In the genomic region with DNA sequence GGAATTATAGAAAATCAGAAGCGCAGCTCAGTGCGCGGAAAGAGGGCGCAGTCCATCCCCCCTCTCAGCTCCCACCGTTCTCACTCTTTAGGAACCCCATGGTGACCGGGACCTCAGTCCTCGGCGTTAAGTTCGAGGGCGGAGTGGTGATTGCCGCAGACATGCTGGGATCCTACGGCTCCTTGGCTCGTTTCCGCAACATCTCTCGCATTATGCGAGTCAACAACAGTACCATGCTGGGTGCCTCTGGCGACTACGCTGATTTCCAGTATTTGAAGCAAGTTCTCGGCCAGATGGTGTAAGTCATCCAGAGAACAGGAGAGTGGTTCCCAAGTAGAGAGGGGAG, we compare ENCODE assay signal across 8 cellular contexts. TPM values are rescaled to one million over a fixed set of nuclear protein-coding genes. Genes with fewer than 3 reads are reported as not detected.
DNase-seq lines count a peak whose midpoint lies in the region; ATAC-seq, FAIRE-seq and TF ChIP-seq lines count a peak whose summit lies in the region.

No MANE protein-coding gene starts in this region.

- no peak for TF ChIP-seq CTCF in endothelial cell of umbilical vein (IDR thresholded peaks at IDR 0.05; ENCODE audit: extremely low read depth in 1 of 2, insufficient read depth in 1 of 2, low read depth in 1 of 2, low read length in 2 of 2)

- peaks cover 7% of the 10 kb centered on the region for H3K36me3 Mint-ChIP-seq in T-helper 17 cell (ENCODE audit: low read depth)

- H4K20me1 ChIP-seq in endothelial cell of umbilical vein (replicated peaks; ENCODE audit: control insufficient read depth, extremely low read depth, insufficient read depth, low read length) = no peaks in the 10 kb centered on the region

- H3K4me1 Mint-ChIP-seq in T-helper 17 cell = peaks cover 15% of the 10 kb centered on the region

- CTCF ChIA-PET in endothelial cell of umbilical vein (lab: Charles Lee) = interaction anchor here (1.1 to 3.7 kb wide), 6 partner anchors 13 to 118 kb away, joined by 3 to 21 read pairs (median 6); no protein-coding TSS in a partner anchor

- no TSS peak for BruUV-seq in endothelial cell of umbilical vein (replicated peaks; lab: Mats Ljungman, UMichigan)

- H3K27me3 ChIP-seq in H7 (ENCODE audit: control insufficient read depth, insufficient read depth, low read length) (no peaks in the 10 kb centered on the region), endothelial cell of umbilical vein (ENCODE audit: control insufficient read depth in 2 of 2, insufficient read depth in 2 of 2, low read length in 2 of 2) (no peaks in the 10 kb centered on the region), muscle layer of colon (ENCODE audit: control insufficient read depth in 1 of 2, insufficient read depth in 2 of 2, low read length in 2 of 2) (no peaks in the 10 kb centered on the region)

- intact Hi-C loops in endothelial cell of umbilical vein (cut with micrococcal nuclease) = loop anchor here (1.0 to 2.0 kb wide), 4 partner anchors 27 to 119 kb away; a partner anchor contains a TSS

- peak overlapping the region; percentile 79 for H3K27ac ChIP-seq in endothelial cell of umbilical vein (ENCODE audit: insufficient read depth, low read depth, low read length)
- H3K27ac ChIP-seq in muscle layer of colon (ENCODE audit: low read depth, low read length) = peak overlapping the region; percentile 84
- peak overlapping the region; percentile 85 for H3K27ac ChIP-seq in urinary bladder (ENCODE audit: low read depth)

- ATAC-seq in T-helper 17 cell = peak; percentile 4
- no peak for ATAC-seq in GM21360 (IDR thresholded peaks at IDR 0.05; ENCODE audit: unreplicated experiment)

- DNase-seq in AG20443 (ENCODE audit: low spot score) (peak; percentile 39), H7 (no peak), T-helper 17 cell (peak in 1 of 3 donors; percentile 7), endothelial cell of umbilical vein (ENCODE audit: low read depth, low spot score) (no peak), COLO829 (ENCODE audit: low spot score) (no peak)

- H3K9ac ChIP-seq in endothelial cell of umbilical vein (replicated peaks; ENCODE audit: extremely low read depth, insufficient read depth, low read length) (peak overlapping the region; percentile 86), muscle layer of colon (ENCODE audit: low read length) (peak overlapping the region; percentile 97)

- peaks cover 6% of the 10 kb centered on the region for H3K4me1 ChIP-seq in endothelial cell of umbilical vein (ENCODE audit: control insufficient read depth, extremely low read depth, insufficient read depth, low read length)
- H3K4me1 ChIP-seq in muscle layer of colon (ENCODE audit: insufficient read depth, low read length) = peaks cover 14% of the 10 kb centered on the region
- H3K4me1 ChIP-seq in urinary bladder (ENCODE audit: insufficient read depth) = no peaks in the 10 kb centered on the region

- H2AFZ ChIP-seq in endothelial cell of umbilical vein (ENCODE audit: low read depth, low read length) = no peak overlapping the region

- H3K36me3 ChIP-seq in H7 (replicated peaks; ENCODE audit: control insufficient read depth, insufficient read depth, low read length) (peaks cover 27% of the 10 kb centered on the region), endothelial cell of umbilical vein (ENCODE audit: control insufficient read depth in 2 of 2, extremely low read depth in 1 of 2, insufficient read depth in 2 of 2, low read length in 2 of 2) (peaks cover 13 to 21% of the 10 kb centered on the region in 2 experiments), muscle layer of colon (ENCODE audit: insufficient read depth, low read length) (peaks cover 44% of the 10 kb centered on the region), urinary bladder (ENCODE audit: insufficient read depth) (peaks cover under 1% of the 10 kb centered on the region)

- H3K9me1 ChIP-seq in endothelial cell of umbilical vein (replicated peaks; ENCODE audit: control insufficient read depth, extremely low read depth, insufficient read depth, low read length) = no peaks in the 10 kb centered on the region

- H3K79me2 ChIP-seq in endothelial cell of umbilical vein (ENCODE audit: control insufficient read depth, insufficient read depth, low read length) = peaks cover 20% of the 10 kb centered on the region

- WGBS in urinary bladder = under 1% methylated on average over 19 of the region's 19 CpGs

- H3K27me3 Mint-ChIP-seq in T-helper 17 cell = no peaks in the 10 kb centered on the region

- H3K27ac Mint-ChIP-seq in T-helper 17 cell = peak overlapping the region; percentile 98

- H3K9me3 ChIP-seq in T-helper 17 cell (ENCODE audit: control insufficient read depth, low read length, poor library complexity, severe bottlenecking) (no peaks in the 10 kb centered on the region), endothelial cell of umbilical vein (replicated peaks; ENCODE audit: control insufficient read depth, insufficient read depth, low read length) (no peaks in the 10 kb centered on the region), muscle layer of colon (ENCODE audit: low read length) (no peaks in the 10 kb centered on the region)

- no peak for TF ChIP-seq POLR2A in endothelial cell of umbilical vein (IDR thresholded peaks at IDR 0.05; ENCODE audit: low read depth, low read length)

- dilution Hi-C loops in endothelial cell of umbilical vein (cut with MboI; ENCODE audit: extremely low pct_ligation_motif_present, low sequenced_read_pairs) = no loop called here

- POLR2A ChIA-PET in endothelial cell of umbilical vein (lab: Charles Lee) = interaction anchor here (0.9 kb wide), 1 partner anchor 51 kb away, joined by 5 read pairs; no protein-coding TSS in a partner anchor

- H3K4me3 ChIP-seq in H7 (ENCODE audit: insufficient read depth, low read depth, low read length) (peak overlapping the region; percentile 79), endothelial cell of umbilical vein (replicated peaks in 1 of 3; ENCODE audit: insufficient read depth in 1 of 3, low read depth in 1 of 3, low read length in 3 of 3) (peak overlapping the region; percentile 52 to 66 (median 57)), muscle layer of colon (ENCODE audit: low read depth in 1 of 2, low read length in 2 of 2) (peak overlapping the region; percentile 80 to 95), urinary bladder (ENCODE audit: low read depth, low read length) (peak overlapping the region; percentile 72)

- peak overlapping the region; percentile 38 for H3K4me2 ChIP-seq in endothelial cell of umbilical vein (ENCODE audit: insufficient read depth, low read length)

- H3K4me3 Mint-ChIP-seq in T-helper 17 cell = peak overlapping the region; percentile 97

- no peak for FAIRE-seq in endothelial cell of umbilical vein (lab: Jason Lieb, UNC)

RNA-seq across cellular contexts. Expression of a gene that starts 0.5 kb away (rescaled TPM):
- 889 and 932 TPM in 2 replicates for total RNA-seq in H7 (2014; rRNA removed; shearing (Covaris generic))
- total RNA-seq in T-helper 17 cell (100 to 1,000 TPM; 283 to 299 TPM), endothelial cell of umbilical vein (322 and 335 TPM in 2 replicates), urinary bladder (217 TPM)
- polyA plus RNA-seq in endothelial cell of umbilical vein (835 and 874 TPM in 2 replicates), urinary bladder (323 TPM)
- polyA plus RNA-seq in endothelial cell of umbilical vein (2011; cell fraction: cytosol; rRNA removed) = 578 and 639 TPM in 2 replicates
- 591 and 673 TPM in 2 replicates for polyA plus RNA-seq in endothelial cell of umbilical vein (2011; cell fraction: nucleus; rRNA removed)
- polyA plus RNA-seq in endothelial cell of umbilical vein (2012) = 341 and 438 TPM in 2 replicates
- 333 and 375 TPM in 2 replicates for polyA minus RNA-seq in endothelial cell of umbilical vein
- polyA minus RNA-seq in endothelial cell of umbilical vein (2011; cell fraction: cytosol; rRNA and poly(A)+ RNA removed) = 259 TPM
- polyA minus RNA-seq in endothelial cell of umbilical vein (2011; cell fraction: nucleus; rRNA and poly(A)+ RNA removed) = 64.9 and 91.2 TPM in 2 replicates

RNA-seq across cellular contexts. Expression of a gene that starts 27.4 kb away (rescaled TPM):
- 36.9 and 41.9 TPM in 2 replicates for total RNA-seq in H7 (2014; rRNA removed; shearing (Covaris generic))
- total RNA-seq in T-helper 17 cell (not detected), endothelial cell of umbilical vein (12.4 and 18.0 TPM in 2 replicates), urinary bladder (32.9 TPM)
- polyA plus RNA-seq in endothelial cell of umbilical vein (37.3 and 40.6 TPM in 2 replicates), urinary bladder (82.8 TPM)
- 25.7 and 28.0 TPM in 2 replicates for polyA plus RNA-seq in endothelial cell of umbilical vein (2011; cell fraction: cytosol; rRNA removed)
- 73.3 and 91.2 TPM in 2 replicates for polyA plus RNA-seq in endothelial cell of umbilical vein (2011; cell fraction: nucleus; rRNA removed)
- polyA plus RNA-seq in endothelial cell of umbilical vein (2012) = 12.8 and 24.9 TPM in 2 replicates
- polyA minus RNA-seq in endothelial cell of umbilical vein = 23.4 and 26.0 TPM in 2 replicates
- polyA minus RNA-seq in endothelial cell of umbilical vein (2011; cell fraction: cytosol; rRNA and poly(A)+ RNA removed) = 26.1 TPM
- 9.0 and 13.2 TPM in 2 replicates for polyA minus RNA-seq in endothelial cell of umbilical vein (2011; cell fraction: nucleus; rRNA and poly(A)+ RNA removed)

RNA-seq across cellular contexts. Expression of a gene that starts 52.8 kb away (rescaled TPM):
- 73.1 and 74.9 TPM in 2 replicates for total RNA-seq in H7 (2014; rRNA removed; shearing (Covaris generic))
- 100 to 1,000 TPM in 1 of 2 donors, 10 to 100 TPM in 1; 81.5 to 105 TPM for total RNA-seq in T-helper 17 cell
- total RNA-seq in endothelial cell of umbilical vein = 46.3 and 52.8 TPM in 2 replicates
- 18.9 and 23.5 TPM in 2 replicates for polyA plus RNA-seq in endothelial cell of umbilical vein
- 24.3 and 24.7 TPM in 2 replicates for polyA plus RNA-seq in endothelial cell of umbilical vein (2011; cell fraction: cytosol; rRNA removed)
- 106 and 107 TPM in 2 replicates for polyA plus RNA-seq in endothelial cell of umbilical vein (2011; cell fraction: nucleus; rRNA removed)
- 33.1 and 35.5 TPM in 2 replicates for polyA plus RNA-seq in endothelial cell of umbilical vein (2012)
- polyA minus RNA-seq in endothelial cell of umbilical vein = 49.6 and 85.6 TPM in 2 replicates
- polyA minus RNA-seq in endothelial cell of umbilical vein (2011; cell fraction: cytosol; rRNA and poly(A)+ RNA removed) = 60.8 TPM
- polyA minus RNA-seq in endothelial cell of umbilical vein (2011; cell fraction: nucleus; rRNA and poly(A)+ RNA removed) = 22.9 and 23.0 TPM in 2 replicates
- 42.9 TPM for total RNA-seq in urinary bladder
- 31.2 TPM for polyA plus RNA-seq in urinary bladder

RNA-seq across cellular contexts. Expression of a gene that starts 59.4 kb away (rescaled TPM):
- 44.7 and 56.5 TPM in 2 replicates for total RNA-seq in H7 (2014; rRNA removed; shearing (Covaris generic))
- total RNA-seq in T-helper 17 cell = 100 to 1,000 TPM in 1 of 2 donors, 10 to 100 TPM in 1; 94.9 to 105 TPM
- 91.2 and 96.7 TPM in 2 replicates for total RNA-seq in endothelial cell of umbilical vein
- polyA plus RNA-seq in endothelial cell of umbilical vein = 49.2 and 50.7 TPM in 2 replicates
- 28.7 and 29.6 TPM in 2 replicates for polyA plus RNA-seq in endothelial cell of umbilical vein (2011; cell fraction: cytosol; rRNA removed)
- 183 and 193 TPM in 2 replicates for polyA plus RNA-seq in endothelial cell of umbilical vein (2011; cell fraction: nucleus; rRNA removed)
- 28.9 and 34.0 TPM in 2 replicates for polyA plus RNA-seq in endothelial cell of umbilical vein (2012)
- polyA minus RNA-seq in endothelial cell of umbilical vein = 183 and 203 TPM in 2 replicates
- 43.1 TPM for polyA minus RNA-seq in endothelial cell of umbilical vein (2011; cell fraction: cytosol; rRNA and poly(A)+ RNA removed)
- 138 and 188 TPM in 2 replicates for polyA minus RNA-seq in endothelial cell of umbilical vein (2011; cell fraction: nucleus; rRNA and poly(A)+ RNA removed)
- 86.9 TPM for total RNA-seq in urinary bladder
- polyA plus RNA-seq in urinary bladder = 32.1 TPM

Comparison
In these comparisons a context has a peak if more than half of its experiments do, and no peak if none do; other contexts are left out.
1. RNA of a gene that starts 27.4 kb away (total RNA-seq): 36.9 to 41.9 TPM in H7, 32.9 TPM in urinary bladder (single experiment) and 12.4 to 18.0 TPM in endothelial cell of umbilical vein; not detected in T-helper 17 cell; every median in the first group is over 10 times any median in the second.
2. Peak in every context shown above with its lines, with median percentiles within 50 percentile points of each other: H3K4me3 ChIP-seq and H3K27ac ChIP-seq.